ENCODE assay signal across 8 cellular contexts in genomic region chr4:155025762-155026457, GRCh38.
DNase-seq lines count a peak whose midpoint lies in the region; ATAC-seq and TF ChIP-seq lines count a peak whose summit lies in the region.

No MANE protein-coding gene starts in this region.

- intact Hi-C loops in CD14-positive monocyte (cut with micrococcal nuclease) (no loop called here), left colon (cut with DNase I, micrococcal nuclease) (no loop called here)

- no peaks in the 10 kb centered on the region for H3K36me3 Mint-ChIP-seq in CD14-positive monocyte
- no peaks in the 10 kb centered on the region for H3K36me3 Mint-ChIP-seq in activated CD8-positive, alpha-beta T cell treated with anti-CD3 and anti-CD28 coated beads, Interleukin-2, amount 10 ng/mL, durations not matched to agents 7 days and 5 days (ENCODE audit: low read depth)

- peak; percentile 15 for TF ChIP-seq CTCF in CD14-positive monocyte (IDR thresholded peaks at IDR 0.05)

- CTCF ChIA-PET in activated CD8-positive, alpha-beta T cell treated with anti-CD3 and anti-CD28 coated beads, Interleukin-2, amount 10 ng/mL, durations not matched to agents 7 days and 5 days (lab: Charles Lee): no interaction called here

- H3K4me3 Mint-ChIP-seq in CD14-positive monocyte: no peak overlapping the region
- no peak overlapping the region for H3K4me3 Mint-ChIP-seq in activated CD8-positive, alpha-beta T cell treated with anti-CD3 and anti-CD28 coated beads, Interleukin-2, amount 10 ng/mL, durations not matched to agents 7 days and 5 days

- no peak overlapping the region for H3K27ac Mint-ChIP-seq in CD14-positive monocyte
- H3K27ac Mint-ChIP-seq in activated CD8-positive, alpha-beta T cell treated with anti-CD3 and anti-CD28 coated beads, Interleukin-2, amount 10 ng/mL, durations not matched to agents 7 days and 5 days: no peak overlapping the region

- ATAC-seq in GM18858 (IDR thresholded peaks at IDR 0.05; ENCODE audit: unreplicated experiment) (peak; percentile 72), HG03342 (IDR thresholded peaks at IDR 0.05; ENCODE audit: unreplicated experiment) (peak; percentile 93), left colon (peak; percentile 89), HG02623 (IDR thresholded peaks at IDR 0.05; ENCODE audit: unreplicated experiment) (no peak)
- no peak for ATAC-seq in activated CD8-positive, alpha-beta T cell treated with anti-CD3 and anti-CD28 coated beads, Interleukin-2, amount 10 ng/mL, durations not matched to agents 7 days and 5 days

- POLR2A ChIA-PET in activated CD8-positive, alpha-beta T cell treated with anti-CD3 and anti-CD28 coated beads, Interleukin-2, amount 10 ng/mL, durations not matched to agents 7 days and 5 days (lab: Charles Lee): no interaction called here

- DNase-seq in CD14-positive monocyte (ENCODE audit: low spot score): no peak
- DNase-seq in activated CD8-positive, alpha-beta T cell treated with anti-CD3 and anti-CD28 coated beads, Interleukin-2, amount 10 ng/mL, durations not matched to agents 7 days and 5 days: peak; percentile 31
- peak; percentile 29 to 75 for DNase-seq in left colon
- no peak for DNase-seq in NCI-H2196 treated with DMSO at 0.1 percent for 48 hours (lab: John Stamatoyannopoulos, UW; ENCODE audit: unreplicated experiment)
- DNase-seq in NCI-H774 (lab: John Stamatoyannopoulos, UW): no peak

- no peaks in the 10 kb centered on the region for H3K4me1 Mint-ChIP-seq in CD14-positive monocyte
- H3K4me1 Mint-ChIP-seq in activated CD8-positive, alpha-beta T cell treated with anti-CD3 and anti-CD28 coated beads, Interleukin-2, amount 10 ng/mL, durations not matched to agents 7 days and 5 days (ENCODE audit: low read depth): no peaks in the 10 kb centered on the region

- peaks cover 0 to 6% (median 3%) of the 10 kb centered on the region in 7 donors for H3K9me3 Mint-ChIP-seq in CD14-positive monocyte
- H3K9me3 Mint-ChIP-seq in activated CD8-positive, alpha-beta T cell treated with anti-CD3 and anti-CD28 coated beads, Interleukin-2, amount 10 ng/mL, durations not matched to agents 7 days and 5 days (ENCODE audit: insufficient read depth): no peaks in the 10 kb centered on the region

- no peaks in the 10 kb centered on the region for H3K27me3 Mint-ChIP-seq in CD14-positive monocyte (ENCODE audit: low read depth in 3 of 3)
- H3K27me3 Mint-ChIP-seq in activated CD8-positive, alpha-beta T cell treated with anti-CD3 and anti-CD28 coated beads, Interleukin-2, amount 10 ng/mL, durations not matched to agents 7 days and 5 days (ENCODE audit: low read depth): no peaks in the 10 kb centered on the region

Comparison
In these comparisons a context has a peak if more than half of its experiments do, and no peak if none do; other contexts are left out.
1. DNase-seq: peak in activated CD8-positive, alpha-beta T cell treated with anti-CD3 and anti-CD28 coated beads, Interleukin-2, amount 10 ng/mL, durations not matched to agents 7 days and 5 days (single experiment) and left colon (2 of 2); none in CD14-positive monocyte (single experiment), NCI-H2196 treated with DMSO at 0.1 percent for 48 hours (single experiment) and NCI-H774 (single experiment).
2. ATAC-seq: peak in GM18858 (single experiment), HG03342 (single experiment) and left colon (single experiment); none in activated CD8-positive, alpha-beta T cell treated with anti-CD3 and anti-CD28 coated beads, Interleukin-2, amount 10 ng/mL, durations not matched to agents 7 days and 5 days (single experiment) and HG02623 (single experiment).